Comparison of ENCODE assay signal across 28 cellular contexts in genomic region chr6:128395596-128395995, GRCh38.
A peak's percentile ranks its signal among the peaks of the same experiment; 100 is the strongest.
DNase-seq lines count a peak whose midpoint lies in the region; ATAC-seq, FAIRE-seq and TF ChIP-seq lines count a peak whose summit lies in the region.
"Had no signal": no experiment of that assay in that cellular context is flagged by ENCODE, and none has a peak within 500 bp of the region (broad histone marks: within the 10 kb centered on the region; RNA-seq: fewer than 3 reads in every experiment).

No MANE protein-coding gene starts in this region.

- DNase-seq in NCI-H69 (lab: John Stamatoyannopoulos, UW) (peak; percentile 41), PC-3 (no peak), dermis blood vessel endothelial cell (peak; percentile 33), endothelial cell of umbilical vein (ENCODE audit: low read depth, low spot score) (peak; percentile 35), Kasumi-1 (lab: John Stamatoyannopoulos, UW) (no peak), neuronal stem cell (ENCODE audit: low spot score) (no peak), frontal cortex (ENCODE audit: low spot score in 2 of 2) (no peak)
- DNase-seq in activated naive CD4-positive, alpha-beta T cell treated with anti-CD3 and anti-CD28 coated beads, Interleukin-2, amount 10 ng/mL, durations not matched to agents 7 days and 5 days: no peak
- DNase-seq: 8988T; ACHN; BE2C; C1 segment of cervical spinal cord; CD4-positive, alpha-beta memory T cell; CD4-positive, CD25-positive, alpha-beta regulatory T cell; CD8-positive, alpha-beta memory T cell; COR-L47; DMS 273 treated with DMSO at 0.1 percent for 48 hours; DMS153; DMS53; DMS79; DND-41; EL; GDM1 had no signal

- no peak for TF ChIP-seq POLR2A in endothelial cell of umbilical vein (IDR thresholded peaks at IDR 0.05; ENCODE audit: low read depth, low read length)

- H3K27ac ChIP-seq in PC-3 (ENCODE audit: low read length): no peak overlapping the region
- H3K27ac ChIP-seq in endothelial cell of umbilical vein (ENCODE audit: insufficient read depth, low read depth, low read length): no peak overlapping the region
- no peak overlapping the region for H3K27ac ChIP-seq in neuronal stem cell (replicated peaks; ENCODE audit: low read length)
- H3K27ac ChIP-seq: BLaER1 had no signal

- H2BK120ac ChIP-seq in neuronal stem cell (ENCODE audit: low read depth, low read length): no peak overlapping the region

- no peak overlapping the region for H2AFZ ChIP-seq in PC-3 (ENCODE audit: low read length)
- no peak overlapping the region for H2AFZ ChIP-seq in endothelial cell of umbilical vein (ENCODE audit: low read depth, low read length)
- H2AFZ ChIP-seq in neuronal stem cell (ENCODE audit: low read length): no peak overlapping the region

- H4K20me1 ChIP-seq in PC-3 (ENCODE audit: low read length) (no peaks in the 10 kb centered on the region), endothelial cell of umbilical vein (replicated peaks; ENCODE audit: control insufficient read depth, extremely low read depth, insufficient read depth, low read length) (no peaks in the 10 kb centered on the region)
- H4K20me1 ChIP-seq: BLaER1 had no signal

- no peaks in the 10 kb centered on the region for H3K79me1 ChIP-seq in neuronal stem cell (ENCODE audit: low read depth, low read length)

- H3F3A ChIP-seq in PC-3 (ENCODE audit: low read length, unreplicated experiment): no peaks in the 10 kb centered on the region

- H2BK15ac ChIP-seq in neuronal stem cell (ENCODE audit: low read length): no peak overlapping the region

- no peaks in the 10 kb centered on the region for H3K9me2 ChIP-seq in PC-3 (replicated peaks; ENCODE audit: low read length)

- no peak for TF ChIP-seq CTCF in PC-3 (conservative IDR thresholded peaks at IDR 0.05; ENCODE audit: low read depth, low read length)
- TF ChIP-seq CTCF in endothelial cell of umbilical vein (IDR thresholded peaks at IDR 0.05; ENCODE audit: extremely low read depth in 1 of 2, insufficient read depth in 1 of 2, low read depth in 1 of 2, low read length in 2 of 2): no peak

- H3K4me2 ChIP-seq in PC-3 (ENCODE audit: low read length) (no peak overlapping the region), endothelial cell of umbilical vein (ENCODE audit: insufficient read depth, low read length) (no peak overlapping the region), neuronal stem cell (ENCODE audit: insufficient read depth, low read length, poor library complexity, severe bottlenecking) (no peak overlapping the region)
- H3K4me2 ChIP-seq: BLaER1 had no signal

- BruUV-seq in PC-3 (replicated peaks; lab: Mats Ljungman, UMichigan): TSS peak; percentile 14
- BruUV-seq in endothelial cell of umbilical vein (replicated peaks; lab: Mats Ljungman, UMichigan): no TSS peak

- no peak overlapping the region for H3K27ac Mint-ChIP-seq in activated naive CD4-positive, alpha-beta T cell treated with anti-CD3 and anti-CD28 coated beads, Interleukin-2, amount 10 ng/mL, durations not matched to agents 7 days and 5 days
- H3K27ac Mint-ChIP-seq: CD14-positive monocyte; CD4-positive, alpha-beta memory T cell; CD4-positive, CD25-positive, alpha-beta regulatory T cell; CD8-positive, alpha-beta memory T cell had no signal

- H3K27me3 Mint-ChIP-seq in activated naive CD4-positive, alpha-beta T cell treated with anti-CD3 and anti-CD28 coated beads, Interleukin-2, amount 10 ng/mL, durations not matched to agents 7 days and 5 days: no peaks in the 10 kb centered on the region
- H3K27me3 Mint-ChIP-seq: CD4-positive, CD25-positive, alpha-beta regulatory T cell had no signal

- H3K79me2 ChIP-seq in PC-3 (ENCODE audit: low read length) (peaks cover 17% of the 10 kb centered on the region; the same call in 1 of the 2 replicates), endothelial cell of umbilical vein (ENCODE audit: control insufficient read depth, insufficient read depth, low read length) (peaks cover 9% of the 10 kb centered on the region)

- H3K4me1 ChIP-seq in PC-3 (ENCODE audit: insufficient read depth, low read length) (no peaks in the 10 kb centered on the region), endothelial cell of umbilical vein (ENCODE audit: control insufficient read depth, extremely low read depth, insufficient read depth, low read length) (no peaks in the 10 kb centered on the region), neuronal stem cell (ENCODE audit: control insufficient read depth in 2 of 2, insufficient read depth in 1 of 2, low read depth in 1 of 2, low read length in 2 of 2) (no peaks in the 10 kb centered on the region)
- H3K4me1 ChIP-seq: BE2C, BLaER1 had no signal

- WGBS in neuronal stem cell (ENCODE audit: extremely low coverage in 2 of 2, insufficient read length in 2 of 2, insufficient replicate concordance in 1 of 2), 2 donors: no CpG with 5 or more reads among the region's 3 CpGs

- H2AK5ac ChIP-seq in neuronal stem cell (ENCODE audit: low read depth, low read length): no peak overlapping the region

- no peak overlapping the region for H4K91ac ChIP-seq in neuronal stem cell (ENCODE audit: low read depth, low read length, poor library complexity)

- CTCF ChIA-PET in PC-3 (lab: Charles Lee): no interaction called here
- CTCF ChIA-PET in endothelial cell of umbilical vein (lab: Charles Lee): no interaction called here
- CTCF ChIA-PET in activated naive CD4-positive, alpha-beta T cell treated with anti-CD3 and anti-CD28 coated beads, Interleukin-2, amount 10 ng/mL, durations not matched to agents 7 days and 5 days (lab: Charles Lee): no interaction called here

- no peaks in the 10 kb centered on the region for H3K9me1 ChIP-seq in endothelial cell of umbilical vein (replicated peaks; ENCODE audit: control insufficient read depth, extremely low read depth, insufficient read depth, low read length)

- H3K9me3 ChIP-seq in PC-3 (ENCODE audit: low read length): no peaks in the 10 kb centered on the region
- no peaks in the 10 kb centered on the region for H3K9me3 ChIP-seq in endothelial cell of umbilical vein (replicated peaks; ENCODE audit: control insufficient read depth, insufficient read depth, low read length)
- no peaks in the 10 kb centered on the region for H3K9me3 ChIP-seq in neuronal stem cell (replicated peaks in 1 of 2; ENCODE audit: control insufficient read depth in 2 of 2, insufficient read depth in 1 of 2, low read depth in 1 of 2, low read length in 2 of 2)
- H3K9me3 ChIP-seq: BE2C, BLaER1 had no signal

- POLR2A ChIA-PET in PC-3 (lab: Charles Lee; ENCODE audit: unreplicated experiment): no interaction called here
- POLR2A ChIA-PET in endothelial cell of umbilical vein (lab: Charles Lee): no interaction called here

- no peak overlapping the region for H3K4ac ChIP-seq in neuronal stem cell (ENCODE audit: low read length)

- no peaks in the 10 kb centered on the region for H3K4me1 Mint-ChIP-seq in activated naive CD4-positive, alpha-beta T cell treated with anti-CD3 and anti-CD28 coated beads, Interleukin-2, amount 10 ng/mL, durations not matched to agents 7 days and 5 days
- H3K4me1 Mint-ChIP-seq: CD14-positive monocyte; CD8-positive, alpha-beta memory T cell had no signal

- dilution Hi-C loops in endothelial cell of umbilical vein (cut with MboI; ENCODE audit: extremely low pct_ligation_motif_present, low sequenced_read_pairs): no loop called here

- no peak overlapping the region for H4K8ac ChIP-seq in neuronal stem cell (ENCODE audit: low read depth, low read length)

- H3K27me3 ChIP-seq in PC-3 (ENCODE audit: low read length): no peaks in the 10 kb centered on the region
- no peaks in the 10 kb centered on the region for H3K27me3 ChIP-seq in endothelial cell of umbilical vein (ENCODE audit: control insufficient read depth in 2 of 2, insufficient read depth in 2 of 2, low read length in 2 of 2)
- no peaks in the 10 kb centered on the region for H3K27me3 ChIP-seq in neuronal stem cell (ENCODE audit: control insufficient read depth in 3 of 3, insufficient read depth in 3 of 3, low read depth in 1 of 3, low read length in 3 of 3)
- H3K27me3 ChIP-seq: BE2C, BLaER1 had no signal

- no peak overlapping the region for H2BK12ac ChIP-seq in neuronal stem cell (ENCODE audit: low read length)

- FAIRE-seq in endothelial cell of umbilical vein (lab: Jason Lieb, UNC) (no peak), frontal cortex (lab: Jason Lieb, UNC) (no peak)
- FAIRE-seq: GM12878, GM12892, GM18507 had no signal

- no peaks in the 10 kb centered on the region for H3K36me3 Mint-ChIP-seq in activated naive CD4-positive, alpha-beta T cell treated with anti-CD3 and anti-CD28 coated beads, Interleukin-2, amount 10 ng/mL, durations not matched to agents 7 days and 5 days
- H3K36me3 Mint-ChIP-seq: CD14-positive monocyte; CD4-positive, alpha-beta memory T cell; CD4-positive, CD25-positive, alpha-beta regulatory T cell had no signal

- H3K9me3 Mint-ChIP-seq in activated naive CD4-positive, alpha-beta T cell treated with anti-CD3 and anti-CD28 coated beads, Interleukin-2, amount 10 ng/mL, durations not matched to agents 7 days and 5 days: no peaks in the 10 kb centered on the region
- H3K9me3 Mint-ChIP-seq: CD4-positive, alpha-beta memory T cell; CD8-positive, alpha-beta memory T cell had no signal

- H3K14ac ChIP-seq in neuronal stem cell (ENCODE audit: low read length): no peak overlapping the region

- H3K9ac ChIP-seq in PC-3 (ENCODE audit: low read length): no peak overlapping the region
- H3K9ac ChIP-seq in endothelial cell of umbilical vein (replicated peaks; ENCODE audit: extremely low read depth, insufficient read depth, low read length): no peak overlapping the region
- H3K9ac ChIP-seq in neuronal stem cell (ENCODE audit: low read depth, low read length, poor library complexity): no peak overlapping the region
- H3K9ac ChIP-seq: BLaER1 had no signal

- no peak overlapping the region for H3K23ac ChIP-seq in neuronal stem cell (ENCODE audit: low read depth, low read length, poor library complexity)

- H3K4me3 Mint-ChIP-seq in activated naive CD4-positive, alpha-beta T cell treated with anti-CD3 and anti-CD28 coated beads, Interleukin-2, amount 10 ng/mL, durations not matched to agents 7 days and 5 days: no peak overlapping the region
- H3K4me3 Mint-ChIP-seq: CD14-positive monocyte; CD4-positive, alpha-beta memory T cell; CD4-positive, CD25-positive, alpha-beta regulatory T cell; CD8-positive, alpha-beta memory T cell had no signal

- intact Hi-C loops in PC-3 (cut with micrococcal nuclease) (no loop called here), endothelial cell of umbilical vein (cut with micrococcal nuclease) (no loop called here)

- ATAC-seq in PC-3: no peak
- ATAC-seq: GM12878 had no signal

- H2BK5ac ChIP-seq in neuronal stem cell (ENCODE audit: low read length): no peak overlapping the region

- H3K4me3 ChIP-seq in PC-3 (ENCODE audit: low read length) (no peak overlapping the region), endothelial cell of umbilical vein (replicated peaks in 1 of 3; ENCODE audit: insufficient read depth in 1 of 3, low read depth in 1 of 3, low read length in 3 of 3) (no peak overlapping the region), neuronal stem cell (ENCODE audit: low read length in 2 of 2) (no peak overlapping the region)
- H3K4me3 ChIP-seq: BLaER1, GM12878 had no signal

- H3K36me3 ChIP-seq in PC-3 (ENCODE audit: low read depth, low read length) (no peaks in the 10 kb centered on the region), endothelial cell of umbilical vein (ENCODE audit: control insufficient read depth in 2 of 2, extremely low read depth in 1 of 2, insufficient read depth in 2 of 2, low read length in 2 of 2) (no peaks in the 10 kb centered on the region), neuronal stem cell (replicated peaks in 1 of 2; ENCODE audit: control insufficient read depth in 2 of 2, insufficient read depth in 2 of 2, low read length in 2 of 2) (peaks cover 0 to 11% of the 10 kb centered on the region in 2 donors)
- H3K36me3 ChIP-seq: BE2C had no signal

- no peak overlapping the region for H3K18ac ChIP-seq in neuronal stem cell (ENCODE audit: low read length)

Comparison
In these comparisons a context has a peak if more than half of its experiments do, and no peak if none do; other contexts are left out.
1. DNase-seq: peak in NCI-H69 (single experiment), dermis blood vessel endothelial cell (single experiment) and endothelial cell of umbilical vein (single experiment); none in PC-3 (single experiment), activated naive CD4-positive, alpha-beta T cell treated with anti-CD3 and anti-CD28 coated beads, Interleukin-2, amount 10 ng/mL, durations not matched to agents 7 days and 5 days (single experiment), Kasumi-1 (0 of 2), neuronal stem cell (single experiment) and frontal cortex (0 of 2).